21 cellular contexts compared by ENCODE assay signal in genomic region chrX:123282241-123282640, GRCh38.
"Had no signal": no experiment of that assay in that cellular context is flagged by ENCODE, and none has a peak within 500 bp of the region (broad histone marks: within the 10 kb centered on the region; RNA-seq: fewer than 3 reads in every experiment).

No MANE protein-coding gene starts in this region.

- H3K4me1 ChIP-seq: esophagus squamous epithelium, gastrocnemius medialis, heart right ventricle, left lung, lower lobe of right lung had no signal

- ATAC-seq: esophagus mucosa; gastrocnemius medialis; heart right ventricle; left cardiac atrium; left lung; left ventricle myocardium superior; lower lobe of right lung; naive thymus-derived CD4-positive, alpha-beta T cell had no signal

- DNase-seq: dermis blood vessel endothelial cell; dorsolateral prefrontal cortex; effector CD4-positive, alpha-beta T cell; effector memory CD4-positive, alpha-beta T cell; erythroblast; esophagus squamous epithelium; foreskin fibroblast; foreskin melanocyte; gastrocnemius medialis; glutamatergic neuron; head of caudate nucleus; heart right ventricle; hippocampal formation; left cardiac atrium; left lung; left ventricle myocardium superior; lower lobe of right lung; mesenchymal stem cell; naive thymus-derived CD4-positive, alpha-beta T cell had no signal

- H3K36me3 ChIP-seq: esophagus squamous epithelium, gastrocnemius medialis, heart right ventricle, left lung, lower lobe of right lung had no signal

- H3K4me3 ChIP-seq: coronary artery, dorsolateral prefrontal cortex, esophagus squamous epithelium, gastrocnemius medialis, heart right ventricle, left lung, lower lobe of right lung had no signal

- H3K9me3 ChIP-seq: esophagus squamous epithelium, gastrocnemius medialis, heart right ventricle, left lung, lower lobe of right lung had no signal
